In genomic region chr6:116011520-116011919, GRCh38 we compare ENCODE assay signal across 8 cellular contexts. TPM values are rescaled to one million over a fixed set of nuclear protein-coding genes. Genes with fewer than 3 reads are reported as not detected.
A peak's percentile ranks its signal among the peaks of the same experiment; 100 is the strongest.
DNase-seq lines count a peak whose midpoint lies in the region; ATAC-seq, FAIRE-seq and TF ChIP-seq lines count a peak whose summit lies in the region.

No MANE protein-coding gene starts in this region.

- no peak overlapping the region for H3K4me3 ChIP-seq in tibial nerve

- H3K4me1 ChIP-seq in tibial nerve = peaks cover 0 to 13% (median 7%) of the 10 kb centered on the region in 4 donors

- intact Hi-C loops in left colon (cut with DNase I, micrococcal nuclease) = loop anchor here in 1 of 2 donors (5.0 kb wide), 1 partner anchor 91 kb away; the partner anchor contains the start of gene NT5DC1

- H3K36me3 ChIP-seq in tibial nerve = no peaks in the 10 kb centered on the region

- H3K9me3 ChIP-seq in tibial nerve = no peaks in the 10 kb centered on the region

- FAIRE-seq in D721Med (lab: Jason Lieb, UNC) = no peak

- TF ChIP-seq EP300 in tibial nerve (IDR thresholded peaks at IDR 0.05) = no peak

- no peaks in the 10 kb centered on the region for H3K27me3 ChIP-seq in tibial nerve

- in situ Hi-C loops in GM13977 (cut with MboI; ENCODE audit: low pct_unique_long_range_greater_than_20kb, low sequenced_read_pairs, unreplicated experiment) = loop anchor here (5.0 kb wide), 1 partner anchor 86 kb away; no protein-coding TSS in a partner anchor

- ATAC-seq in GM18505 (IDR thresholded peaks at IDR 0.05; ENCODE audit: unreplicated experiment) (peak; percentile 66), GM21786 (IDR thresholded peaks at IDR 0.05; ENCODE audit: unreplicated experiment) (peak; percentile 48), left colon (peak; percentile 77)

- TF ChIP-seq CTCF in tibial nerve (IDR thresholded peaks at IDR 0.05) = no peak
- TF ChIP-seq CTCF in GM13977 (IDR thresholded peaks at IDR 0.05; ENCODE audit: extremely low read depth, insufficient read depth, missing control alignments) = no peak
- TF ChIP-seq CTCF in D721Med (IDR thresholded peaks at IDR 0.05; ENCODE audit: insufficient read depth, missing control alignments) = no peak

- TF ChIP-seq POLR2A in GM18505 (IDR thresholded peaks at IDR 0.05; ENCODE audit: borderline replicate concordance, extremely low read depth, insufficient read depth, insufficient read length) = no peak
- TF ChIP-seq POLR2A in tibial nerve (IDR thresholded peaks at IDR 0.05) = no peak

- no peak overlapping the region for H3K27ac ChIP-seq in tibial nerve

- 89 to 90% methylated on average over 3 of the region's 3 CpGs for WGBS in tibial nerve, 2 donors

- DNase-seq in NCI-H69 (lab: John Stamatoyannopoulos, UW) (peak; percentile 80), left colon (peak in 1 of 2 donors; percentile 34), tibial nerve (ENCODE audit: low spot score in 2 of 2) (no peak), NCI-H1694 treated with DMSO at 0.1 percent for 48 hours (lab: John Stamatoyannopoulos, UW) (no peak), GM13977 (ENCODE audit: low spot score) (no peak), D721Med (ENCODE audit: insufficient read length, low spot score) (no peak)

RNA-seq across cellular contexts. Expression of gene FRK, which starts 49.2 kb away (rescaled TPM):
- total RNA-seq in left colon (10 to 100 TPM; 22.6 to 27.6 TPM), tibial nerve (1 to 10 TPM in 2 of 4 donors, under 1 TPM in 2; 0.78 to 1.3 (median 0.97) TPM)

Comparison
In these comparisons a context has a peak if more than half of its experiments do, and no peak if none do; other contexts are left out.
1. RNA of gene FRK, which starts 49.2 kb away (total RNA-seq): 22.6 to 27.6 TPM in left colon; 0.78 to 1.3 TPM in tibial nerve; every median in the first group is over 10 times any median in the second.
2. Peak in every context shown above with its lines, with median percentiles within 50 percentile points of each other: ATAC-seq.